In genomic region chrX:375181-376036, GRCh38 we compare ENCODE assay signal across 14 cellular contexts. TPM values are rescaled to one million over a fixed set of nuclear protein-coding genes. Genes with fewer than 3 reads are reported as not detected.
A peak's percentile ranks its signal among the peaks of the same experiment; 100 is the strongest.
DNase-seq lines count a peak whose midpoint lies in the region; ATAC-seq and TF ChIP-seq lines count a peak whose summit lies in the region.
"Had no signal": no experiment of that assay in that cellular context is flagged by ENCODE, and none has a peak within 500 bp of the region (broad histone marks: within the 10 kb centered on the region; RNA-seq: fewer than 3 reads in every experiment).

No MANE protein-coding gene starts in this region.

- H3K9me3 Mint-ChIP-seq in activated CD4-positive, alpha-beta T cell treated with anti-CD3 and anti-CD28 coated beads, Interleukin-2, amount 10 ng/mL, durations not matched to agents 24 days and 14 days = no peaks in the 10 kb centered on the region
- H3K9me3 Mint-ChIP-seq in osteocyte (ENCODE audit: unreplicated experiment) = no peaks in the 10 kb centered on the region

- peak overlapping the region; percentile 62 for H3K27ac Mint-ChIP-seq in activated CD4-positive, alpha-beta T cell treated with anti-CD3 and anti-CD28 coated beads, Interleukin-2, amount 10 ng/mL, durations not matched to agents 24 days and 14 days
- H3K27ac Mint-ChIP-seq in osteocyte (ENCODE audit: unreplicated experiment) = no peak overlapping the region

- no peaks in the 10 kb centered on the region for H3K4me1 ChIP-seq in RWPE2 (ENCODE audit: insufficient read depth, poor library complexity, severe bottlenecking)
- peaks cover 7% of the 10 kb centered on the region for H3K4me1 ChIP-seq in A673 (ENCODE audit: insufficient read depth, low read length, poor library complexity, severe bottlenecking)

- H3K4me3 ChIP-seq in RWPE2 (ENCODE audit: severe bottlenecking) (no peak overlapping the region), A673 (ENCODE audit: low read depth, low read length, poor library complexity, severe bottlenecking) (no peak overlapping the region)

- peaks cover 19% of the 10 kb centered on the region for H3K4me1 Mint-ChIP-seq in activated CD4-positive, alpha-beta T cell treated with anti-CD3 and anti-CD28 coated beads, Interleukin-2, amount 10 ng/mL, durations not matched to agents 24 days and 14 days
- peaks cover 19% of the 10 kb centered on the region for H3K4me1 Mint-ChIP-seq in osteocyte (ENCODE audit: unreplicated experiment)

- H3K36me3 ChIP-seq in RWPE2 (ENCODE audit: low read depth) = 0 out of 2 replicates have a peak, but pooled peaks cover 3% of the 10 kb centered on the region
- no peaks in the 10 kb centered on the region for H3K36me3 ChIP-seq in A673 (ENCODE audit: insufficient read depth, low read length, poor library complexity, severe bottlenecking)
- H3K36me3 ChIP-seq: brain microvascular endothelial cell had no signal

- H3K9me3 ChIP-seq in RWPE2 (ENCODE audit: severe bottlenecking) (no peaks in the 10 kb centered on the region), A673 (ENCODE audit: low read depth, low read length, poor library complexity, severe bottlenecking) (no peaks in the 10 kb centered on the region)
- H3K9me3 ChIP-seq: A549 had no signal

- intact Hi-C loops in activated CD4-positive, alpha-beta T cell treated with anti-CD3 and anti-CD28 coated beads, Interleukin-2, amount 10 ng/mL, durations not matched to agents 24 days and 14 days (cut with micrococcal nuclease) = no loop called here
- intact Hi-C loops in A673 (cut with micrococcal nuclease; ENCODE audit: unreplicated experiment) = no loop called here

- TF ChIP-seq CTCF in RWPE2 (IDR thresholded peaks at IDR 0.05; ENCODE audit: poor library complexity, severe bottlenecking) (no peak), osteocyte (IDR thresholded peaks at IDR 0.05) (no peak), A673 (conservative IDR thresholded peaks at IDR 0.05; ENCODE audit: low read depth, low read length) (no peak)

- CTCF ChIA-PET in A673 (lab: Charles Lee) = no interaction called here

- BruUV-seq in A673 (replicated peaks; lab: Mats Ljungman, UMichigan) = no TSS peak

- DNase-seq in activated CD4-positive, alpha-beta T cell treated with anti-CD3 and anti-CD28 coated beads, Interleukin-2, amount 10 ng/mL, durations not matched to agents 24 days and 14 days = no peak
- DNase-seq in activated CD4-positive, alpha-beta T cell treated with anti-CD3 and anti-CD28 coated beads for 48 hours = no peak
- DNase-seq in RWPE2 (ENCODE audit: low spot score) (peak; percentile 69), epidermal melanocyte (ENCODE audit: insufficient read length, low spot score) (peak; percentile 11), osteocyte (ENCODE audit: extremely low spot score, unreplicated experiment) (no peak), NCI-H1417 treated with DMSO at 0.1 percent for 48 hours (lab: John Stamatoyannopoulos, UW) (no peak), A673 (ENCODE audit: low spot score) (no peak), NCI-H1417 (lab: John Stamatoyannopoulos, UW) (no peak)
- DNase-seq: activated CD8-positive, alpha-beta memory T cell treated with anti-CD3 and anti-CD28 coated beads, Interleukin-2, amount 50 U/mL, for 48 hours; brain microvascular endothelial cell; DMS 273 treated with DMSO at 0.1 percent for 48 hours; NCI-H69; RPMI8226 had no signal

- H3K27me3 ChIP-seq in RWPE2 (ENCODE audit: insufficient read depth, poor library complexity, severe bottlenecking) (peaks cover 30% of the 10 kb centered on the region), A673 (replicated peaks; ENCODE audit: insufficient read depth, low read depth, low read length, poor library complexity) (peaks cover 33% of the 10 kb centered on the region)

- peaks cover 37% of the 10 kb centered on the region for H3K27me3 Mint-ChIP-seq in activated CD4-positive, alpha-beta T cell treated with anti-CD3 and anti-CD28 coated beads, Interleukin-2, amount 10 ng/mL, durations not matched to agents 24 days and 14 days
- peaks cover 8% of the 10 kb centered on the region for H3K27me3 Mint-ChIP-seq in osteocyte (ENCODE audit: unreplicated experiment)

- ATAC-seq in RWPE2 (ENCODE audit: low read depth) = no peak

- peaks cover 8% of the 10 kb centered on the region for H3K36me3 Mint-ChIP-seq in activated CD4-positive, alpha-beta T cell treated with anti-CD3 and anti-CD28 coated beads, Interleukin-2, amount 10 ng/mL, durations not matched to agents 24 days and 14 days (ENCODE audit: low read depth)
- no peaks in the 10 kb centered on the region for H3K36me3 Mint-ChIP-seq in osteocyte (ENCODE audit: unreplicated experiment)

- POLR2A ChIA-PET in A673 (lab: Charles Lee; ENCODE audit: low non-redundant PET) = no interaction called here

- H3K4me3 Mint-ChIP-seq in activated CD4-positive, alpha-beta T cell treated with anti-CD3 and anti-CD28 coated beads, Interleukin-2, amount 10 ng/mL, durations not matched to agents 24 days and 14 days = peak overlapping the region; percentile 85
- H3K4me3 Mint-ChIP-seq in osteocyte (ENCODE audit: unreplicated experiment) = peak overlapping the region; percentile 43

- H3K27ac ChIP-seq in RWPE2 (ENCODE audit: poor library complexity, severe bottlenecking) (no peak overlapping the region), A673 (ENCODE audit: low read depth, low read length, poor library complexity, severe bottlenecking) (no peak overlapping the region)
- H3K27ac ChIP-seq: brain microvascular endothelial cell had no signal

RNA-seq across cellular contexts. Expression of gene PPP2R3B, which starts 11.3 kb away (rescaled TPM):
- total RNA-seq in activated CD4-positive, alpha-beta T cell treated with anti-CD3 and anti-CD28 coated beads, Interleukin-2, amount 10 ng/mL, durations not matched to agents 24 days and 14 days = 47.5 and 47.8 TPM in 2 replicates
- total RNA-seq in osteocyte (28.2 and 32.9 TPM in 2 replicates), A673 (2021) (43.6 and 46.5 TPM in 2 replicates)

RNA-seq across cellular contexts. Expression of gene GTPBP6, which starts 56.8 kb away (rescaled TPM):
- 66.3 and 70.5 TPM in 2 replicates for total RNA-seq in activated CD4-positive, alpha-beta T cell treated with anti-CD3 and anti-CD28 coated beads, Interleukin-2, amount 10 ng/mL, durations not matched to agents 24 days and 14 days
- total RNA-seq in osteocyte (47.5 and 49.9 TPM in 2 replicates), A673 (2021) (82.3 and 85.1 TPM in 2 replicates)

Comparison
In these comparisons a context has a peak if more than half of its experiments do, and no peak if none do; other contexts are left out.
1. DNase-seq: peak in RWPE2 (single experiment) and epidermal melanocyte (single experiment); none in activated CD4-positive, alpha-beta T cell treated with anti-CD3 and anti-CD28 coated beads, Interleukin-2, amount 10 ng/mL, durations not matched to agents 24 days and 14 days (single experiment), activated CD4-positive, alpha-beta T cell treated with anti-CD3 and anti-CD28 coated beads for 48 hours (single experiment), osteocyte (single experiment), NCI-H1417 treated with DMSO at 0.1 percent for 48 hours (single experiment), A673 (single experiment) and NCI-H1417 (0 of 3).